Comparison of ENCODE assay signal across 21 cellular contexts in genomic region chr19:51733742-51734522, GRCh38. TPM values are rescaled to one million over a fixed set of nuclear protein-coding genes. Genes with fewer than 3 reads are reported as not detected.
DNase-seq lines count a peak whose midpoint lies in the region; ATAC-seq and TF ChIP-seq lines count a peak whose summit lies in the region.
"Had no signal": no experiment of that assay in that cellular context is flagged by ENCODE, and none has a peak within 500 bp of the region (broad histone marks: within the 10 kb centered on the region; RNA-seq: fewer than 3 reads in every experiment).

No MANE protein-coding gene starts in this region.

- H3K9me3 ChIP-seq in osteoblast (ENCODE audit: low read depth, low read length) (no peaks in the 10 kb centered on the region), thyroid gland (no peaks in the 10 kb centered on the region)

- H3K4me3 ChIP-seq in GM23338 (peak overlapping the region; percentile 22; the same call in 1 of the 2 replicates), mesendoderm (ENCODE audit: low read length) (no peak overlapping the region), osteoblast (ENCODE audit: insufficient read depth, low read length) (no peak overlapping the region), thyroid gland (replicated peaks in 1 of 3) (no peak overlapping the region)
- H3K4me3 ChIP-seq: BLaER1 had no signal

- H3K23ac ChIP-seq in mesendoderm (ENCODE audit: low read length): no peak overlapping the region

- no peak overlapping the region for H2AFZ ChIP-seq in GM23338
- H2AFZ ChIP-seq in osteoblast (ENCODE audit: low read length): no peak overlapping the region

- no CpG with 5 or more reads among the region's 7 CpGs for WGBS in mesendoderm (ENCODE audit: extremely low coverage, insufficient coverage, low lambda C conversion rate)
- 77 to 80% methylated on average over 7 of the region's 7 CpGs for WGBS in thyroid gland, 2 donors

- H4K8ac ChIP-seq in mesendoderm (ENCODE audit: low read depth, low read length): no peak overlapping the region

- TF ChIP-seq POLR2A in thyroid gland (IDR thresholded peaks at IDR 0.05): no peak

- no peak overlapping the region for H2BK15ac ChIP-seq in mesendoderm (replicated peaks; ENCODE audit: low read depth)

- DNase-seq in GM23338 (ENCODE audit: low spot score) (peak; percentile 62), amniotic epithelial cell (ENCODE audit: low read depth) (peak; percentile 78), mesendoderm (peak; percentile 55), osteoblast (ENCODE audit: insufficient read length, low spot score, missing footprints) (peak; percentile 65), GF-D8 (lab: John Stamatoyannopoulos, UW) (no peak), thyroid gland (no peak)
- DNase-seq in stimulated activated naive CD8-positive, alpha-beta T cell treated with anti-CD3 and anti-CD28 coated beads, Interleukin-15, amount 100 ng/mL, for 72 hours: no peak
- DNase-seq: 8988T; CD4-positive, alpha-beta memory T cell; DMS153; DMS79; HFFc6; IMR-90; KBM-7 had no signal

- no peaks in the 10 kb centered on the region for H4K20me1 ChIP-seq in GM23338 (replicated peaks; ENCODE audit: insufficient read depth)
- H4K20me1 ChIP-seq in osteoblast (ENCODE audit: insufficient read depth, low read length): no peaks in the 10 kb centered on the region
- H4K20me1 ChIP-seq: BLaER1 had no signal

- TF ChIP-seq CTCF in GM23338 (conservative IDR thresholded peaks at IDR 0.05; ENCODE audit: low read depth in 2 of 2) (no peak), osteoblast (IDR thresholded peaks at IDR 0.05; ENCODE audit: extremely low read depth, low read depth, low read length) (no peak), thyroid gland (IDR thresholded peaks at IDR 0.05) (no peak)

- H3K18ac ChIP-seq in mesendoderm (ENCODE audit: low read length): no peak overlapping the region

- H3K79me2 ChIP-seq in GM23338 (replicated peaks; ENCODE audit: insufficient read depth) (no peaks in the 10 kb centered on the region), mesendoderm (ENCODE audit: control insufficient read depth, insufficient read depth, low read length) (no peaks in the 10 kb centered on the region), osteoblast (ENCODE audit: insufficient read depth, low read length) (no peaks in the 10 kb centered on the region)

- H3K56ac ChIP-seq in mesendoderm (ENCODE audit: low read length): no peak overlapping the region

- H3K27me3 Mint-ChIP-seq in GM23338 (ENCODE audit: insufficient read depth, low read depth, poor library complexity): peaks cover 8% of the 10 kb centered on the region
- peaks cover 41% of the 10 kb centered on the region for H3K27me3 Mint-ChIP-seq in stimulated activated naive CD8-positive, alpha-beta T cell treated with anti-CD3 and anti-CD28 coated beads, Interleukin-15, amount 100 ng/mL, for 72 hours

- no peaks in the 10 kb centered on the region; the same call in 1 of the 2 replicates for H3K36me3 ChIP-seq in GM23338 (ENCODE audit: insufficient read depth)
- no peaks in the 10 kb centered on the region for H3K36me3 ChIP-seq in mesendoderm (ENCODE audit: control insufficient read depth, insufficient read depth, low read length)
- no peaks in the 10 kb centered on the region for H3K36me3 ChIP-seq in osteoblast (ENCODE audit: insufficient read depth, low read length)
- H3K36me3 ChIP-seq in thyroid gland: no peaks in the 10 kb centered on the region
- H3K36me3 ChIP-seq: BLaER1 had no signal

- H3K79me1 ChIP-seq in mesendoderm (ENCODE audit: low read length): no peaks in the 10 kb centered on the region

- no peaks in the 10 kb centered on the region for H3K9me2 ChIP-seq in GM23338 (ENCODE audit: insufficient read depth)

- peaks cover 13% of the 10 kb centered on the region; the same call in 2 of the 3 replicates for H3K36me3 Mint-ChIP-seq in GM23338 (ENCODE audit: low read depth)
- H3K36me3 Mint-ChIP-seq: CD4-positive, alpha-beta memory T cell had no signal

- H2BK5ac ChIP-seq in mesendoderm (ENCODE audit: low read length): no peak overlapping the region

- H3K4me2 ChIP-seq in GM23338 (peak overlapping the region; percentile 56), mesendoderm (ENCODE audit: low read length) (no peak overlapping the region), osteoblast (ENCODE audit: insufficient read depth, low read length) (no peak overlapping the region)
- H3K4me2 ChIP-seq: BLaER1 had no signal

- H3K4ac ChIP-seq in mesendoderm (ENCODE audit: low read depth, low read length): no peak overlapping the region

- no peaks in the 10 kb centered on the region for H3F3A ChIP-seq in GM23338 (replicated peaks; ENCODE audit: low read depth)

- H3K27me3 ChIP-seq in GM23338 (ENCODE audit: insufficient read depth): no peaks in the 10 kb centered on the region
- no peaks in the 10 kb centered on the region for H3K27me3 ChIP-seq in mesendoderm (ENCODE audit: insufficient read depth, low read length, poor library complexity)
- H3K27me3 ChIP-seq in osteoblast (ENCODE audit: insufficient read depth, low read length): no peaks in the 10 kb centered on the region
- H3K27me3 ChIP-seq in thyroid gland: no peaks in the 10 kb centered on the region
- H3K27me3 ChIP-seq: BLaER1 had no signal

- no peak; the same call in 2 of the 3 replicates for ATAC-seq in GM23338
- ATAC-seq in stimulated activated naive CD8-positive, alpha-beta T cell treated with anti-CD3 and anti-CD28 coated beads, Interleukin-15, amount 100 ng/mL, for 72 hours: no peak
- ATAC-seq in HG03521 (IDR thresholded peaks at IDR 0.05; ENCODE audit: unreplicated experiment): no peak
- ATAC-seq: HCT116 had no signal

- peaks cover 42% of the 10 kb centered on the region for H3K9me3 Mint-ChIP-seq in GM23338
- H3K9me3 Mint-ChIP-seq in stimulated activated naive CD8-positive, alpha-beta T cell treated with anti-CD3 and anti-CD28 coated beads, Interleukin-15, amount 100 ng/mL, for 72 hours: peaks cover 14 to 29% of the 10 kb centered on the region in 2 donors

- no peak overlapping the region for H3K9ac ChIP-seq in mesendoderm (ENCODE audit: low read length)
- H3K9ac ChIP-seq: BLaER1 had no signal

- H3K27ac ChIP-seq in GM23338 (ENCODE audit: low read depth) (no peak overlapping the region; the same call in 1 of the 2 replicates), mesendoderm (ENCODE audit: low read depth, low read length) (no peak overlapping the region), osteoblast (ENCODE audit: low read depth, low read length) (no peak overlapping the region), thyroid gland (no peak overlapping the region)
- H3K27ac ChIP-seq: BLaER1, HL-60 had no signal

- H3K27ac Mint-ChIP-seq in GM23338: no peak overlapping the region
- H3K27ac Mint-ChIP-seq in stimulated activated naive CD8-positive, alpha-beta T cell treated with anti-CD3 and anti-CD28 coated beads, Interleukin-15, amount 100 ng/mL, for 72 hours: no peak overlapping the region
- H3K27ac Mint-ChIP-seq: CD4-positive, alpha-beta memory T cell; HFFc6 had no signal

- no peak overlapping the region for H3K4me3 Mint-ChIP-seq in GM23338
- no peak overlapping the region for H3K4me3 Mint-ChIP-seq in stimulated activated naive CD8-positive, alpha-beta T cell treated with anti-CD3 and anti-CD28 coated beads, Interleukin-15, amount 100 ng/mL, for 72 hours
- H3K4me3 Mint-ChIP-seq: CD4-positive, alpha-beta memory T cell; HFFc6 had no signal

- H2BK120ac ChIP-seq in mesendoderm (ENCODE audit: low read depth, low read length): no peak overlapping the region

- intact Hi-C loops in thyroid gland (cut with DNase I): no loop called here

- no peak overlapping the region for H4K5ac ChIP-seq in mesendoderm (ENCODE audit: low read length)

- H3K4me1 Mint-ChIP-seq in GM23338: peaks cover 15% of the 10 kb centered on the region; the same call in 2 of the 3 replicates
- H3K4me1 Mint-ChIP-seq in stimulated activated naive CD8-positive, alpha-beta T cell treated with anti-CD3 and anti-CD28 coated beads, Interleukin-15, amount 100 ng/mL, for 72 hours: peaks cover 5% of the 10 kb centered on the region
- H3K4me1 Mint-ChIP-seq: CD4-positive, alpha-beta memory T cell had no signal

- no peak overlapping the region for H2AK5ac ChIP-seq in mesendoderm (ENCODE audit: low read length)

- H3K4me1 ChIP-seq in GM23338 (ENCODE audit: insufficient read depth) (peaks cover 9% of the 10 kb centered on the region), mesendoderm (ENCODE audit: control insufficient read depth, low read depth, low read length) (no peaks in the 10 kb centered on the region), osteoblast (ENCODE audit: insufficient read depth, low read length) (peaks cover 33% of the 10 kb centered on the region), thyroid gland (no peaks in the 10 kb centered on the region)

RNA-seq across cellular contexts. Expression of gene HAS1, which starts 10.1 kb away (rescaled TPM):
- 1.8 and 2.0 TPM in 2 replicates for total RNA-seq in GM23338 (2014; rRNA removed; shearing (Covaris generic))
- polyA plus RNA-seq in GM23338 (2016; fragmentation: Nextera tagmentation; extraction: Ambion mirVana): 0.40 and 0.75 TPM in 2 replicates
- polyA plus RNA-seq in mesendoderm (2013, experiment 1 of 2): 0.10 TPM
- 0.10 TPM for polyA plus RNA-seq in mesendoderm (2013, experiment 2 of 2)
- total RNA-seq in osteoblast (5.4 and 6.2 TPM in 2 replicates), thyroid gland (1 to 10 TPM in 2 of 4 donors, not detected in 2; 1.1 to 1.5 TPM)
- total RNA-seq: A673; CD4-positive, alpha-beta memory T cell; Daoy; HFFc6; IMR-90 had no signal
- polyA plus RNA-seq: AG04450; CD4-positive, alpha-beta memory T cell; IMR-90 had no signal

RNA-seq across cellular contexts. Expression of gene FPR1, which starts 17.7 kb away (rescaled TPM):
- not detected in 2 replicates for total RNA-seq in GM23338 (2014; rRNA removed; shearing (Covaris generic))
- polyA plus RNA-seq in GM23338 (2016; fragmentation: Nextera tagmentation; extraction: Ambion mirVana): not detected in 2 replicates
- polyA plus RNA-seq in mesendoderm (2013, experiment 1 of 2): not detected
- 0.01 TPM for polyA plus RNA-seq in mesendoderm (2013, experiment 2 of 2)
- total RNA-seq in osteoblast: 4.4 and 5.1 TPM in 2 replicates
- 1 to 10 TPM; 1.7 to 5.8 (median 3.3) TPM for total RNA-seq in thyroid gland
- total RNA-seq: A673; CD4-positive, alpha-beta memory T cell; IMR-90 had no signal
- polyA plus RNA-seq: AG04450, IMR-90 had no signal

RNA-seq across cellular contexts. Expression of gene FPR2, which starts 27.0 kb away (rescaled TPM):
- total RNA-seq in GM23338 (2014; rRNA removed; shearing (Covaris generic)): not detected in 2 replicates
- not detected in 2 replicates for polyA plus RNA-seq in GM23338 (2016; fragmentation: Nextera tagmentation; extraction: Ambion mirVana)
- 0.14 TPM for polyA plus RNA-seq in mesendoderm (2013, experiment 1 of 2)
- 0.13 TPM for polyA plus RNA-seq in mesendoderm (2013, experiment 2 of 2)
- 0.29 and 0.36 TPM in 2 replicates for total RNA-seq in osteoblast
- total RNA-seq in thyroid gland: under 1 TPM in 3 of 4 donors, not detected in 1; 0.11 to 0.94 (median 0.39) TPM
- total RNA-seq: A673; CD4-positive, alpha-beta memory T cell; Daoy; HFFc6; IMR-90 had no signal
- polyA plus RNA-seq: AG04450; CD4-positive, alpha-beta memory T cell; IMR-90 had no signal

RNA-seq across cellular contexts. Expression of gene SPACA6, which starts 40.8 kb away (rescaled TPM):
- 5.1 and 5.2 TPM in 2 replicates for total RNA-seq in GM23338 (2014; rRNA removed; shearing (Covaris generic))
- polyA plus RNA-seq in GM23338 (2016; fragmentation: Nextera tagmentation; extraction: Ambion mirVana): 8.2 and 11.5 TPM in 2 replicates
- polyA plus RNA-seq in mesendoderm (2013, experiment 1 of 2): 2.2 TPM
- 1.7 TPM for polyA plus RNA-seq in mesendoderm (2013, experiment 2 of 2)
- total RNA-seq in osteoblast: 9.4 and 12.7 TPM in 2 replicates
- 10 to 100 TPM; 11.9 to 26.2 (median 20.4) TPM for total RNA-seq in thyroid gland

Comparison
In these comparisons a context has a peak if more than half of its experiments do, and no peak if none do; other contexts are left out.
1. DNase-seq: peak in GM23338 (single experiment), amniotic epithelial cell (single experiment), mesendoderm (single experiment) and osteoblast (single experiment); none in stimulated activated naive CD8-positive, alpha-beta T cell treated with anti-CD3 and anti-CD28 coated beads, Interleukin-15, amount 100 ng/mL, for 72 hours (0 of 2), GF-D8 (single experiment) and thyroid gland (0 of 2).